8 cellular contexts compared by ENCODE assay signal in the genomic region with DNA sequence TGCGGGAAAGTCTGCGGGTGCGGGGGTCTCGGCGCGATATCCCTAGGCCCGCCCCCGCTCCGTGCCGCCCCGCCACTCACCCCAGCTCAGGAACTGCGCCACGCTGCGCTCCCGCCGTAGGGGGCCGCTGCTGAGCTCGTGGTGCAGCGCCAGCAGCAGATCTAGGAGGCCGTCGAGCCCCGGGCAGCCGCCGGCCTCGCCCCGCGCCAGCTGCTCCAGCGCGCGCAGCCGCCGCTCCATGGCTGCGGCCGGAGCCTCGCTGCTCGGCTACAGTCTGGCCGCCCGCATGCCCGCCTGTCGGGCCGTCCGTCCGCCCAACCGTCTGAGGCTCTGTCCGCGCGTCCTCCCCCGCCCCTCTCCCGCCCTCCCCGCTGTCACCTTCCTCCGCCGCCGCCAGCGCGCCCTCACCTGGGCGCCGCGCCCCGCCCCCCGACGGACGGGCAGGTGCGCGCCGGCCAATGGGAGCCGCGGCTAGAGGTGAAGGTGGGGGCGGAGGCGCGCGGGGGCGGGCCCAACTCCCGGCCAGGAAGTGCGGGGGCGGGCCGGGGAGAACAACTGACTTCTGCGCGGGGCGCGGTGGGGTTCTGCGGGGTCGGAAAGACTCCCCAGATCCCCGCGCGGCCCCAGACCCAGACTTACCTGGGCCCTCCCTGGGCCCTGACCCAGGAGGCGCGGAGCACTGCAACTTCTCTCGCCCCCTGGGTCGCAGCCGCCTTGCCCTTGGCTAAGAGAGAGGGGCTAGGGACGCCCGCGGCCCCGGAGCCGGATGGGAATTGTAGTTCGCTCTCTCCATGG.
DNase-seq lines count a peak whose midpoint lies in the region; ATAC-seq and TF ChIP-seq lines count a peak whose summit lies in the region.

A gene with protein sequence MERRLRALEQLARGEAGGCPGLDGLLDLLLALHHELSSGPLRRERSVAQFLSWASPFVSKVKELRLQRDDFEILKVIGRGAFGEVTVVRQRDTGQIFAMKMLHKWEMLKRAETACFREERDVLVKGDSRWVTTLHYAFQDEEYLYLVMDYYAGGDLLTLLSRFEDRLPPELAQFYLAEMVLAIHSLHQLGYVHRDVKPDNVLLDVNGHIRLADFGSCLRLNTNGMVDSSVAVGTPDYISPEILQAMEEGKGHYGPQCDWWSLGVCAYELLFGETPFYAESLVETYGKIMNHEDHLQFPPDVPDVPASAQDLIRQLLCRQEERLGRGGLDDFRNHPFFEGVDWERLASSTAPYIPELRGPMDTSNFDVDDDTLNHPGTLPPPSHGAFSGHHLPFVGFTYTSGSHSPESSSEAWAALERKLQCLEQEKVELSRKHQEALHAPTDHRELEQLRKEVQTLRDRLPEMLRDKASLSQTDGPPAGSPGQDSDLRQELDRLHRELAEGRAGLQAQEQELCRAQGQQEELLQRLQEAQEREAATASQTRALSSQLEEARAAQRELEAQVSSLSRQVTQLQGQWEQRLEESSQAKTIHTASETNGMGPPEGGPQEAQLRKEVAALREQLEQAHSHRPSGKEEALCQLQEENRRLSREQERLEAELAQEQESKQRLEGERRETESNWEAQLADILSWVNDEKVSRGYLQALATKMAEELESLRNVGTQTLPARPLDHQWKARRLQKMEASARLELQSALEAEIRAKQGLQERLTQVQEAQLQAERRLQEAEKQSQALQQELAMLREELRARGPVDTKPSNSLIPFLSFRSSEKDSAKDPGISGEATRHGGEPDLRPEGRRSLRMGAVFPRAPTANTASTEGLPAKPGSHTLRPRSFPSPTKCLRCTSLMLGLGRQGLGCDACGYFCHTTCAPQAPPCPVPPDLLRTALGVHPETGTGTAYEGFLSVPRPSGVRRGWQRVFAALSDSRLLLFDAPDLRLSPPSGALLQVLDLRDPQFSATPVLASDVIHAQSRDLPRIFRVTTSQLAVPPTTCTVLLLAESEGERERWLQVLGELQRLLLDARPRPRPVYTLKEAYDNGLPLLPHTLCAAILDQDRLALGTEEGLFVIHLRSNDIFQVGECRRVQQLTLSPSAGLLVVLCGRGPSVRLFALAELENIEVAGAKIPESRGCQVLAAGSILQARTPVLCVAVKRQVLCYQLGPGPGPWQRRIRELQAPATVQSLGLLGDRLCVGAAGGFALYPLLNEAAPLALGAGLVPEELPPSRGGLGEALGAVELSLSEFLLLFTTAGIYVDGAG (N-terminal part only) (minus strand): TSS at position 324 of the 795 bp plus-strand sequence. CDS start 84 bp downstream, at position 240.

- peak; percentile 65 for TF ChIP-seq CTCF in brain microvascular endothelial cell (IDR thresholded peaks at IDR 0.05; ENCODE audit: low read depth, low read length, missing control alignments)

- H3K4me1 ChIP-seq in iPS-18a (ENCODE audit: control insufficient read depth, low read depth, low read length), result peaks cover 10% of the 10 kb centered on the region

- no peak for ATAC-seq in GM21526 (IDR thresholded peaks at IDR 0.05; ENCODE audit: low FRiP score, unreplicated experiment)

- peak within 1 kb of the TSS; percentile 58 for H3K9ac ChIP-seq in iPS-18a (ENCODE audit: low read length)

- DNase-seq in SIG-M5 treated with dmso at 0.1 percent for 504 hours (lab: John Stamatoyannopoulos, UW; ENCODE audit: unreplicated experiment), result peak; percentile 43
- DNase-seq in SIG-M5 (lab: John Stamatoyannopoulos, UW), result no peak
- DNase-seq in NCI-H1694 treated with DMSO at 0.1 percent for 48 hours (lab: John Stamatoyannopoulos, UW), result peak; percentile 10
- peak; percentile 68 for DNase-seq in T-helper 22 cell (ENCODE audit: low read depth)
- DNase-seq in brain microvascular endothelial cell, result peak; percentile 37
- peak; percentile 75 for DNase-seq in stimulated activated CD4-positive, alpha-beta T cell treated with anti-CD3 and anti-CD28 coated beads, Interleukin-15, amount 100 ng/mL, for 24 hours

- in situ Hi-C loops in brain microvascular endothelial cell (cut with HindIII; ENCODE audit: low pct_ligation_motif_present, low sequenced_read_pairs), result loop anchor here (5.0 kb wide), 1 partner anchor 48 kb away; no protein-coding TSS in a partner anchor

- H3K4me3 ChIP-seq in brain microvascular endothelial cell (ENCODE audit: low read depth, low read length), result peak within 1 kb of the TSS; percentile 40
- peak within 1 kb of the TSS; percentile 71 for H3K4me3 ChIP-seq in iPS-18a (ENCODE audit: low read length)

- H3K27me3 ChIP-seq in brain microvascular endothelial cell (replicated peaks) (no peaks in the 10 kb centered on the region), iPS-18a (ENCODE audit: control insufficient read depth, insufficient read depth, low read length) (no peaks in the 10 kb centered on the region)

- H3K9me3 ChIP-seq in iPS-18a (ENCODE audit: control insufficient read depth, low read depth, low read length), result no peaks in the 10 kb centered on the region

- no peaks in the 10 kb centered on the region for H3K36me3 ChIP-seq in brain microvascular endothelial cell (replicated peaks)
- peaks cover 4% of the 10 kb centered on the region for H3K36me3 ChIP-seq in iPS-18a (ENCODE audit: control insufficient read depth, low read depth, low read length)

- H3K27ac ChIP-seq in brain microvascular endothelial cell, result no peak within 1 kb of the TSS
- H3K27ac ChIP-seq in iPS-18a (ENCODE audit: low read length), result no peak within 1 kb of the TSS
